ENCODE assay signal across 10 cellular contexts in the genomic region with DNA sequence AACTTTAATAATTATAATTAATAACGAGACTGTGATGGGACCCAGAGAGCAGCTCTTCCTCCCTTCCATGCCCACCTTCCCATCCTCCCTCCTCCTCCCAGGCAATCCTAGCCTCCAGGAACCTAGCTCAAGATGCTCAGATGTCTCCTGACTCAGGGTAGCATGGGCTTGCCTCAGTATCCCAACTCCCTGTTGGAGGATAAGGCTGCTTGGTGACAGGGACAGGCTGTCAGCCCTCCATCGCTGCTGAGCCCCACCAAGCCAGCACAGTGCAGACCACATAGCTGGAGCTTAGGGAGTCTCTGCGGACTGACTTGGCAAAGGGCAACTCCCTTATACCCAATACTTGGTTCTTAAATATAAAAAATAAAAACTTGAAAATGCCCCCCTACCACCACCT. TPM values are rescaled to one million over a fixed set of nuclear protein-coding genes. Genes with fewer than 3 reads are reported as not detected.
DNase-seq lines count a peak whose midpoint lies in the region; ATAC-seq and TF ChIP-seq lines count a peak whose summit lies in the region.
"Had no signal": no experiment of that assay in that cellular context is flagged by ENCODE, and none has a peak within 500 bp of the region (broad histone marks: within the 10 kb centered on the region; RNA-seq: fewer than 3 reads in every experiment).

No MANE protein-coding gene starts in this region.

- peaks cover 60% of the 10 kb centered on the region for H3K36me3 Mint-ChIP-seq in activated naive CD4-positive, alpha-beta T cell treated with anti-CD3 and anti-CD28 coated beads for 36 hours (ENCODE audit: low read depth)
- peaks cover 82% of the 10 kb centered on the region for H3K36me3 Mint-ChIP-seq in activated CD8-positive, alpha-beta T cell treated with anti-CD3 and anti-CD28 coated beads, Interleukin-2, amount 10 ng/mL, durations not matched to agents 7 days and 5 days (ENCODE audit: low read depth)

- no peak overlapping the region for H3K4me3 Mint-ChIP-seq in activated naive CD4-positive, alpha-beta T cell treated with anti-CD3 and anti-CD28 coated beads for 36 hours
- peak overlapping the region; percentile 78 for H3K4me3 Mint-ChIP-seq in activated CD8-positive, alpha-beta T cell treated with anti-CD3 and anti-CD28 coated beads, Interleukin-2, amount 10 ng/mL, durations not matched to agents 7 days and 5 days

- no peak for ATAC-seq in activated CD8-positive, alpha-beta T cell treated with anti-CD3 and anti-CD28 coated beads, Interleukin-2, amount 10 ng/mL, durations not matched to agents 7 days and 5 days
- ATAC-seq in HG02884 (IDR thresholded peaks at IDR 0.05; ENCODE audit: unreplicated experiment): no peak
- ATAC-seq in GM18520 (IDR thresholded peaks at IDR 0.05; ENCODE audit: unreplicated experiment): no peak
- ATAC-seq in SK-N-SH treated with all-trans-retinoic acid at 6 μM for 48 hours: no peak

- H3K4me1 ChIP-seq in mesenchymal stem cell (ENCODE audit: control insufficient read depth, insufficient read depth, low read depth, low read length): peaks cover 37% of the 10 kb centered on the region
- peaks cover 52 to 98% of the 10 kb centered on the region in 2 donors for H3K4me1 ChIP-seq in thyroid gland

- no peaks in the 10 kb centered on the region for H3K9me3 Mint-ChIP-seq in activated naive CD4-positive, alpha-beta T cell treated with anti-CD3 and anti-CD28 coated beads for 36 hours
- H3K9me3 Mint-ChIP-seq in activated CD8-positive, alpha-beta T cell treated with anti-CD3 and anti-CD28 coated beads, Interleukin-2, amount 10 ng/mL, durations not matched to agents 7 days and 5 days (ENCODE audit: insufficient read depth): peaks cover 3% of the 10 kb centered on the region

- no peak overlapping the region for H2AFZ ChIP-seq in mesenchymal stem cell (ENCODE audit: low read depth, low read length)

- no peak overlapping the region for H2BK120ac ChIP-seq in mesenchymal stem cell (ENCODE audit: low read depth, low read length)

- H2BK12ac ChIP-seq in mesenchymal stem cell (ENCODE audit: low read length in 2 of 2): no peak overlapping the region

- CTCF ChIA-PET in activated naive CD4-positive, alpha-beta T cell treated with anti-CD3 and anti-CD28 coated beads for 36 hours (lab: Charles Lee): interaction anchor here (1.1 to 5.4 kb wide), 8 partner anchors 9 to 95 kb away, joined by 3 to 34 read pairs (median 4); no protein-coding TSS in a partner anchor
- CTCF ChIA-PET in activated CD8-positive, alpha-beta T cell treated with anti-CD3 and anti-CD28 coated beads, Interleukin-2, amount 10 ng/mL, durations not matched to agents 7 days and 5 days (lab: Charles Lee): interaction anchor here (0.8 to 6.9 kb wide), 9 partner anchors 9 to 95 kb away, joined by 3 to 50 read pairs (median 7); a partner anchor contains a TSS

- 98% methylated on average over 3 of the region's 3 CpGs for WGBS in mesenchymal stem cell
- 82 to 90% methylated on average over 3 of the region's 3 CpGs for WGBS in thyroid gland, 2 donors

- no peak overlapping the region for H3K4ac ChIP-seq in mesenchymal stem cell (ENCODE audit: low read depth in 1 of 2, low read length in 2 of 2)

- no peaks in the 10 kb centered on the region for H3K27me3 Mint-ChIP-seq in activated naive CD4-positive, alpha-beta T cell treated with anti-CD3 and anti-CD28 coated beads for 36 hours (ENCODE audit: low read depth)
- H3K27me3 Mint-ChIP-seq in activated CD8-positive, alpha-beta T cell treated with anti-CD3 and anti-CD28 coated beads, Interleukin-2, amount 10 ng/mL, durations not matched to agents 7 days and 5 days (ENCODE audit: low read depth): no peaks in the 10 kb centered on the region

- no peak overlapping the region for H2BK15ac ChIP-seq in mesenchymal stem cell (ENCODE audit: low read depth, poor library complexity, severe bottlenecking)

- peak overlapping the region in 1 of 2 experiments; percentile 5 for H3K18ac ChIP-seq in mesenchymal stem cell (ENCODE audit: low read depth in 1 of 2, low read length in 2 of 2)

- H3K4me2 ChIP-seq in mesenchymal stem cell (ENCODE audit: low read length, poor library complexity, severe bottlenecking): no peak overlapping the region

- H2AK5ac ChIP-seq in mesenchymal stem cell (ENCODE audit: low read length, severe bottlenecking): no peak overlapping the region

- intact Hi-C loops in activated naive CD4-positive, alpha-beta T cell treated with anti-CD3 and anti-CD28 coated beads for 36 hours (cut with micrococcal nuclease): loop anchor here (2.0 kb wide), 1 partner anchor 43 kb away; no protein-coding TSS in a partner anchor
- intact Hi-C loops in thyroid gland (cut with DNase I): no loop called here

- peaks cover 96% of the 10 kb centered on the region for H3K4me1 Mint-ChIP-seq in activated naive CD4-positive, alpha-beta T cell treated with anti-CD3 and anti-CD28 coated beads for 36 hours (ENCODE audit: low read depth)
- peaks cover 95% of the 10 kb centered on the region for H3K4me1 Mint-ChIP-seq in activated CD8-positive, alpha-beta T cell treated with anti-CD3 and anti-CD28 coated beads, Interleukin-2, amount 10 ng/mL, durations not matched to agents 7 days and 5 days (ENCODE audit: low read depth)

- H3K27me3 ChIP-seq in mesenchymal stem cell (ENCODE audit: control insufficient read depth in 1 of 2, insufficient read depth in 1 of 2, low read length in 2 of 2) (no peaks in the 10 kb centered on the region), thyroid gland (no peaks in the 10 kb centered on the region)

- no peaks in the 10 kb centered on the region for H3K79me1 ChIP-seq in mesenchymal stem cell (replicated peaks; ENCODE audit: low read length, poor library complexity, severe bottlenecking)

- H2BK5ac ChIP-seq in mesenchymal stem cell (ENCODE audit: low read depth, low read length, poor library complexity, severe bottlenecking): no peak overlapping the region

- no peak overlapping the region for H3K14ac ChIP-seq in mesenchymal stem cell (ENCODE audit: low read length in 2 of 2)

- H4K8ac ChIP-seq in mesenchymal stem cell (ENCODE audit: low read length): peak overlapping the region; percentile 45

- H3K27ac ChIP-seq in mesenchymal stem cell (ENCODE audit: low read length, poor library complexity, severe bottlenecking): peak overlapping the region; percentile 11
- H3K27ac ChIP-seq in thyroid gland: peak overlapping the region in 2 of 3 donors; percentile 88 to 99

- no peak overlapping the region for H4K91ac ChIP-seq in mesenchymal stem cell (ENCODE audit: low read length)

- H3K4me3 ChIP-seq in mesenchymal stem cell (ENCODE audit: insufficient read depth in 1 of 2, low read depth in 1 of 2, low read length in 2 of 2): no peak overlapping the region
- no peak overlapping the region for H3K4me3 ChIP-seq in thyroid gland (replicated peaks in 1 of 3)

- POLR2A ChIA-PET in activated CD8-positive, alpha-beta T cell treated with anti-CD3 and anti-CD28 coated beads, Interleukin-2, amount 10 ng/mL, durations not matched to agents 7 days and 5 days (lab: Charles Lee): interaction anchor here (0.9 to 7.5 kb wide), 11 partner anchors 11 to 93 kb away, joined by 3 to 60 read pairs (median 8); a partner anchor contains a TSS

- peak overlapping the region; percentile 100 for H3K27ac Mint-ChIP-seq in activated naive CD4-positive, alpha-beta T cell treated with anti-CD3 and anti-CD28 coated beads for 36 hours
- peak overlapping the region; percentile 98 for H3K27ac Mint-ChIP-seq in activated CD8-positive, alpha-beta T cell treated with anti-CD3 and anti-CD28 coated beads, Interleukin-2, amount 10 ng/mL, durations not matched to agents 7 days and 5 days

- peaks cover 11 to 47% of the 10 kb centered on the region in 2 experiments for H3K36me3 ChIP-seq in mesenchymal stem cell (ENCODE audit: control insufficient read depth in 1 of 2, insufficient read depth in 2 of 2, low read depth in 1 of 2, low read length in 2 of 2)
- H3K36me3 ChIP-seq in thyroid gland: no peaks in the 10 kb centered on the region

- no peak for TF ChIP-seq CTCF in thyroid gland (IDR thresholded peaks at IDR 0.05)

- no peak for DNase-seq in activated naive CD4-positive, alpha-beta T cell treated with anti-CD3 and anti-CD28 coated beads for 36 hours
- no peak for DNase-seq in activated naive CD4-positive, alpha-beta T cell treated with Interleukin-2 at 50 U/mL for 16 hours
- DNase-seq in activated CD8-positive, alpha-beta T cell treated with anti-CD3 and anti-CD28 coated beads, Interleukin-2, amount 10 ng/mL, durations not matched to agents 7 days and 5 days: no peak
- DNase-seq in mesenchymal stem cell (no peak), thyroid gland (no peak)
- DNase-seq: Kasumi-1, SK-N-SH had no signal

- no peak overlapping the region for H3K9ac ChIP-seq in mesenchymal stem cell (ENCODE audit: low read length)
- H3K9ac ChIP-seq: SK-N-SH had no signal

- no peak overlapping the region for H3K23ac ChIP-seq in mesenchymal stem cell (ENCODE audit: low read length in 2 of 2)

- no peak for TF ChIP-seq POLR2A in thyroid gland (IDR thresholded peaks at IDR 0.05)

- H3K9me3 ChIP-seq in mesenchymal stem cell (ENCODE audit: control insufficient read depth, low read length) (no peaks in the 10 kb centered on the region), thyroid gland (no peaks in the 10 kb centered on the region)
- H3K9me3 ChIP-seq: SK-N-SH had no signal

TF ChIP-seq in SK-N-SH treated with all-trans-retinoic acid at 6 μM for 48 hours, 23 proteins besides CTCF, POLR2A, EP300 and RAD21:
- no peak for TF ChIP-seq GLIS3 (CRISPR knock-in tag; IDR thresholded peaks at IDR 0.05)
- TF ChIP-seq ESRRG (CRISPR knock-in tag; IDR thresholded peaks at IDR 0.05): no peak
- TF ChIP-seq TCF4 (CRISPR knock-in tag; IDR thresholded peaks at IDR 0.05; ENCODE audit: borderline replicate concordance): no peak

RNA-seq across cellular contexts. Expression of a gene that starts 11.5 kb away (rescaled TPM):
- total RNA-seq in activated naive CD4-positive, alpha-beta T cell treated with anti-CD3 and anti-CD28 coated beads for 36 hours: 100 to 1,000 TPM; 574 to 625 TPM
- 100 to 1,000 TPM; 857 to 883 TPM for total RNA-seq in activated CD8-positive, alpha-beta T cell treated with anti-CD3 and anti-CD28 coated beads, Interleukin-2, amount 10 ng/mL, durations not matched to agents 7 days and 5 days
- 369 TPM for polyA plus RNA-seq in mesenchymal stem cell (2013, experiment 1 of 2)
- polyA plus RNA-seq in mesenchymal stem cell (2013, experiment 2 of 2): 336 TPM
- 100 to 1,000 TPM; 228 to 375 (median 275) TPM for total RNA-seq in thyroid gland
